ENCODE assay signal across 22 cellular contexts in genomic region chr19:29454109-29454508, GRCh38.
"Had no signal": no experiment of that assay in that cellular context is flagged by ENCODE, and none has a peak within 500 bp of the region (broad histone marks: within the 10 kb centered on the region; RNA-seq: fewer than 3 reads in every experiment).

No MANE protein-coding gene starts in this region.

- H3K27ac ChIP-seq: gastrocnemius medialis, hepatocyte, pancreas, right lobe of liver, testis, transverse colon, uterus had no signal

- H3K4me3 ChIP-seq: gastrocnemius medialis, hepatocyte, pancreas, right lobe of liver, testis, transverse colon, uterus had no signal

- DNase-seq: activated B cell treated with CpG ODN at 0.5 μM for 24 hours; activated CD4-positive, alpha-beta T cell treated with anti-CD3 and anti-CD28 coated beads, Interleukin-2, amount 50 U/mL, for 4 hours; activated naive CD8-positive, alpha-beta T cell treated with anti-CD3 and anti-CD28 coated beads, Interleukin-2, amount 50 U/mL, for 24 hours; activated T-cell treated with anti-CD3 and anti-CD28 coated beads, Interleukin-2, amount 50 U/mL, for 48 hours; amygdala; dermis blood vessel endothelial cell; effector CD8-positive, alpha-beta T cell; gastrocnemius medialis; glutamatergic neuron; left cardiac atrium; midbrain; naive thymus-derived CD8-positive, alpha-beta T cell; nucleus accumbens; pancreas; right lobe of liver; stimulated activated CD4-positive, alpha-beta T cell treated with anti-CD3 and anti-CD28 coated beads, Interleukin-2, amount 100 ng/mL, for 48 hours; stimulated activated naive CD4-positive, alpha-beta T cell treated with Interleukin-2 at 50 U/mL for 16 hours; T-helper 1 cell; testis; transverse colon; uterus had no signal

- H3K27me3 ChIP-seq: gastrocnemius medialis, hepatocyte, pancreas, right lobe of liver, testis, transverse colon, uterus had no signal

- H3K4me1 ChIP-seq: gastrocnemius medialis, pancreas, right lobe of liver, testis, transverse colon, uterus had no signal

- ATAC-seq: activated naive CD8-positive, alpha-beta T cell treated with anti-CD3 and anti-CD28 coated beads, Interleukin-2, amount 50 U/mL, for 24 hours; gastrocnemius medialis; left cardiac atrium; naive thymus-derived CD8-positive, alpha-beta T cell; pancreas; right lobe of liver had no signal

- H3K9me3 ChIP-seq: gastrocnemius medialis, pancreas, right lobe of liver, testis, transverse colon, uterus had no signal

- H3K36me3 ChIP-seq: gastrocnemius medialis, pancreas, right lobe of liver, transverse colon, uterus had no signal
